Comparison of ENCODE assay signal across 15 cellular contexts in the genomic region with DNA sequence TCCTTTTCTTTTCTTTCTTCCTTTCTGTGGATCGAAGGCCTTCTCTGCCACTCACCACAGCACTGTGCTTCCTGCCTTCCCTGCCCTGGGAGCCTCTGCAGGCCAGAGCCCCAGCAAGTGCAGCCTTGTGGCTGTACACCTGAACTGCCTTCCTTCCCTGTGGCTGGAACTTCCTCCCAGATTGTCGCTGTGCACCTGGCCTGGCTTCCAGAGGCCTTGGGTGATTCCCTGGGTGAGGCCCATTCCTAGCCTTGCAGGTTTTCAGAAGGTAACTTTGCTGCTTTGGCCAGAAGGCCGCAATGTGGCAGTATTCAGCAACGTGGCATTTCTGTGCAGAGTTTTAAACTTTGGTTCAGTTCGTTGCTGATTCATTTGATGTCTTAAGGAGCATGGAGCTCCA. TPM values are rescaled to one million over a fixed set of nuclear protein-coding genes. Genes with fewer than 3 reads are reported as not detected.
DNase-seq lines count a peak whose midpoint lies in the region; ATAC-seq and TF ChIP-seq lines count a peak whose summit lies in the region.
"Had no signal": no experiment of that assay in that cellular context is flagged by ENCODE, and none has a peak within 500 bp of the region (broad histone marks: within the 10 kb centered on the region; RNA-seq: fewer than 3 reads in every experiment).

No MANE protein-coding gene starts in this region.

- TF ChIP-seq POLR2A in Peyer's patch (IDR thresholded peaks at IDR 0.05) (no peak), spleen (IDR thresholded peaks at IDR 0.05) (no peak)

- DNase-seq in DMS53 (lab: John Stamatoyannopoulos, UW) (peak; percentile 38), DMS53 treated with DMSO at 0.1 percent for 48 hours (lab: John Stamatoyannopoulos, UW; ENCODE audit: unreplicated experiment) (no peak), Peyer's patch (peak in 1 of 3 donors; percentile 67), foreskin keratinocyte (no peak), spleen (peak; percentile 41), hypothalamus (lab: John Stamatoyannopoulos, UW) (no peak), brain microvascular endothelial cell (no peak)
- DNase-seq: C1 segment of cervical spinal cord, KBM-7, NCI-H345, Right ventricle myocardium superior, SK-N-SH had no signal

- ATAC-seq in foreskin keratinocyte (peak; percentile 14), GM18498 (IDR thresholded peaks at IDR 0.05; ENCODE audit: unreplicated experiment) (no peak)
- ATAC-seq: GM12878 had no signal

- H3K4me1 ChIP-seq in Peyer's patch (peaks cover 0 to 11% (median 0%) of the 10 kb centered on the region in 4 donors), foreskin keratinocyte (no peaks in the 10 kb centered on the region), spleen (peaks cover 0 to 2% (median 0%) of the 10 kb centered on the region in 6 donors)

- H3K27me3 ChIP-seq in Peyer's patch, result no peaks in the 10 kb centered on the region
- peaks cover 5% of the 10 kb centered on the region for H3K27me3 ChIP-seq in foreskin keratinocyte
- H3K27me3 ChIP-seq in spleen (replicated peaks in 1 of 7), result peaks cover 0 to 20% (median 0%) of the 10 kb centered on the region in 7 donors
- no peaks in the 10 kb centered on the region for H3K27me3 ChIP-seq in brain microvascular endothelial cell (replicated peaks)

- no peaks in the 10 kb centered on the region for H3K36me3 ChIP-seq in Peyer's patch
- no peaks in the 10 kb centered on the region for H3K36me3 ChIP-seq in spleen
- no peaks in the 10 kb centered on the region for H3K36me3 ChIP-seq in brain microvascular endothelial cell (replicated peaks)

- H3K27ac ChIP-seq in Peyer's patch (peak overlapping the region in 3 of 4 donors; percentile 15 to 53 (median 17)), foreskin keratinocyte (no peak overlapping the region), spleen (no peak overlapping the region), brain microvascular endothelial cell (no peak overlapping the region)
- H3K27ac ChIP-seq: 22Rv1 had no signal

- TF ChIP-seq CTCF in Peyer's patch (IDR thresholded peaks at IDR 0.05) (peak in 3 of 6 experiments; percentile 46 to 55 (median 51)), foreskin keratinocyte (conservative IDR thresholded peaks at IDR 0.05) (no peak), spleen (IDR thresholded peaks at IDR 0.05 in 8 of 11, conservative IDR thresholded peaks at IDR 0.05 in 3 of 11) (no peak), brain microvascular endothelial cell (IDR thresholded peaks at IDR 0.05; ENCODE audit: low read depth, low read length, missing control alignments) (no peak)

- 53 to 65% (median 62%) methylated on average over 5 of the region's 5 CpGs for WGBS in spleen, 5 donors

- in situ Hi-C loops in brain microvascular endothelial cell (cut with HindIII; ENCODE audit: low pct_ligation_motif_present, low sequenced_read_pairs), result no loop called here

- H3K4me3 ChIP-seq in Peyer's patch (no peak overlapping the region), spleen (no peak overlapping the region), brain microvascular endothelial cell (ENCODE audit: low read depth, low read length) (no peak overlapping the region)
- H3K4me3 ChIP-seq: GM12878 had no signal

- intact Hi-C loops in spleen (cut with DNase I; ENCODE audit: low total_unique reads), result no loop called here

- H3K9me3 ChIP-seq in Peyer's patch (no peaks in the 10 kb centered on the region), spleen (no peaks in the 10 kb centered on the region)
- H3K9me3 ChIP-seq: SK-N-SH had no signal

RNA-seq across cellular contexts. Expression of gene RASGEF1A, which starts 50.1 kb away (rescaled TPM):
- total RNA-seq in Peyer's patch, result 1 to 10 TPM in 1 of 4 donors, not detected in 3; 3.0 TPM
- 8.2 and 10.1 TPM in 2 replicates for total RNA-seq in foreskin keratinocyte
- 4.7 and 5.8 TPM in 2 replicates for polyA plus RNA-seq in foreskin keratinocyte
- total RNA-seq in spleen, result 1 to 10 TPM; 2.5 to 7.1 (median 3.6) TPM
- polyA plus RNA-seq in spleen, result 1 to 10 TPM; 1.9 to 3.1 (median 2.1) TPM
- polyA plus RNA-seq: SK-N-SH had no signal

RNA-seq across cellular contexts. Expression of gene FXYD4, which starts 54.4 kb away (rescaled TPM):
- total RNA-seq in Peyer's patch, result not detected
- total RNA-seq in foreskin keratinocyte, result not detected in 2 replicates
- polyA plus RNA-seq in foreskin keratinocyte, result not detected in 2 replicates
- not detected for total RNA-seq in spleen
- under 1 TPM in 1 of 3 donors, not detected in 2; 0.20 TPM for polyA plus RNA-seq in spleen
- total RNA-seq: GM12878, Right ventricle myocardium superior had no signal
- polyA plus RNA-seq: GM12878, SK-N-SH had no signal

Comparison
In these comparisons a context has a peak if more than half of its experiments do, and no peak if none do; other contexts are left out.
1. DNase-seq: peak in DMS53 (single experiment) and spleen (single experiment); none in DMS53 treated with DMSO at 0.1 percent for 48 hours (single experiment), foreskin keratinocyte (0 of 2), hypothalamus (0 of 51) and brain microvascular endothelial cell (single experiment).
2. H3K27ac ChIP-seq: peak in Peyer's patch (3 of 4); none in foreskin keratinocyte (single experiment), spleen (0 of 8) and brain microvascular endothelial cell (single experiment).